ENCODE assay signal across 8 cellular contexts in the genomic region with DNA sequence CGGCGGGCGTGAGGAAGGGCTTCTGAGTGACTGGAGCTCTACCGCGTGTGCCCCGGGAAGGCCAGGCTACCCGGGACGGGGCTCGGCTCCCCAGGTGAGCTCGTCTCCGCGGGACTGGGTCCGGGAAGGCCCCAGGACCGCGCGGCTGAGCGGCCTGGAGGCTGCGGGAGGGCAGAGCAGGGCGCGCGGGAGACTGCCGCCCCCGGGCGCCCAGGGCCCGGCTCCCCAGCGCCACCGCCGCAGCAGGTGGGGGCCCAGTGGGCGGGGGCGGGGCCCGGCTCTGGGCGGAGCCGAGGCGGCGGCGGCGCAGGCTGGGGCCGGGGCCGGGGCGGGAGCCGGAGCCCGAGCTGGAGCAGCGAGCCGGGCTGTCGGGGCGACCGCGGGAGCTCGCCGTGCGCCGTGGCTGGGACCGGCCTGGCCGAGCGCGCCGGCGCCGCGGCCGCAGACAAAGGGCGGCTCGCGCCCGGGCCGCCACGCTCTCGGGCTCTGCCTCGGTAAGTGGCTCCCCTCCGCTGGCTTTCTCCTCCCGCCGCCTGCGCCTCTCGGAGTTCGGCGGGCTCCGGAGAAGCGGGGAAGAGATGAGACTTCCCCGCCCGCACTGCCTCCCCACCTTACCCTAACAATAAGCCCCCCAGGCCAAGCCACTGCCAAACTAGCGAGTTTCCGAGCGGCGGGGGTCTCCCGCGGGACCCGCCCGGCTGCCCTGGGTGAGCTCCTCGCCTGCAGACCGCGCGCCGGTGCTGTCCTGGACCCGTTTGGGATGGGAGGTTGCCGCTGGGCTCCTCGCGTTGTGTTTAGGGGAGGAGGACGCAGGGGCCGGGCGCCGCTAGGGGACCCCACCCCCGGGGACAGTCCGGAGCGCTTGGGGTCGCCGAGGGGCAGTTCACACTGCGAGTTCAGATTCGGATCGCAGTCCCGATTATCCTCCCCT. TPM values are rescaled to one million over a fixed set of nuclear protein-coding genes. Genes with fewer than 3 reads are reported as not detected.
A peak's percentile ranks its signal among the peaks of the same experiment; 100 is the strongest.
DNase-seq lines count a peak whose midpoint lies in the region; ATAC-seq, FAIRE-seq and TF ChIP-seq lines count a peak whose summit lies in the region.

A gene (plus strand): TSS at position 338 of the 931 bp plus-strand sequence. CDS start 103,872 bp downstream, outside the sequence.

- peak within 1 kb of the TSS; percentile 80 for H3K18ac ChIP-seq in trophoblast cell (ENCODE audit: low read length)

- no peak for TF ChIP-seq CTCF in NB4 (IDR thresholded peaks at IDR 0.05; ENCODE audit: low read depth, low read length)
- TF ChIP-seq CTCF in adrenal gland (IDR thresholded peaks at IDR 0.05), result no peak

- H3K4me1 ChIP-seq in BLaER1 treated with 17β-estradiol and CSF1 and Interleukin-3, amounts not matched to agents 10 nM and 100 nM, result peaks cover 5 to 14% (median 9%) of the 10 kb centered on the region in 10 experiments; a peak in 15 of 20 replicates
- H3K4me1 ChIP-seq in adrenal gland (replicated peaks in 1 of 2), result peaks cover 0 to 8% of the 10 kb centered on the region in 2 donors
- H3K4me1 ChIP-seq in trophoblast cell (ENCODE audit: control insufficient read depth in 1 of 2, insufficient read depth in 2 of 2, low read length in 2 of 2), result peaks cover 3 to 4% of the 10 kb centered on the region in 2 experiments

- no peak for FAIRE-seq in GM19239 (lab: Jason Lieb, UNC)

- H3K23ac ChIP-seq in trophoblast cell (ENCODE audit: low read length), result no peak within 1 kb of the TSS

- no peak within 1 kb of the TSS for H2AK5ac ChIP-seq in trophoblast cell (ENCODE audit: low read length)

- H3K79me2 ChIP-seq in trophoblast cell (ENCODE audit: control insufficient read depth, insufficient read depth, low read length, poor library complexity), result peaks cover 4% of the 10 kb centered on the region

- H3K9ac ChIP-seq in BLaER1 treated with 17β-estradiol and CSF1 and Interleukin-3, amounts not matched to agents 10 nM and 100 nM, result peak within 1 kb of the TSS; percentile 54 to 80 (median 72)
- peak within 1 kb of the TSS; percentile 61 for H3K9ac ChIP-seq in trophoblast cell (ENCODE audit: low read length)

- peaks cover 56 to 67% (median 63%) of the 10 kb centered on the region in 11 experiments for H3K27me3 ChIP-seq in BLaER1 treated with 17β-estradiol and CSF1 and Interleukin-3, amounts not matched to agents 10 nM and 100 nM
- H3K27me3 ChIP-seq in adrenal gland, result no peaks in the 10 kb centered on the region
- H3K27me3 ChIP-seq in trophoblast cell (ENCODE audit: insufficient read depth, low read length), result peaks cover 19% of the 10 kb centered on the region

- H4K12ac ChIP-seq in trophoblast cell (ENCODE audit: low read depth, low read length), result peak within 1 kb of the TSS; percentile 72

- H3K9me3 ChIP-seq in BLaER1 treated with 17β-estradiol and CSF1 and Interleukin-3, amounts not matched to agents 10 nM and 100 nM (replicated peaks in 1 of 11), result peaks cover 9 to 20% (median 17%) of the 10 kb centered on the region in 11 experiments; a peak in 21 of 22 replicates
- no peaks in the 10 kb centered on the region for H3K9me3 ChIP-seq in adrenal gland (replicated peaks in 1 of 3)
- H3K9me3 ChIP-seq in trophoblast cell (ENCODE audit: insufficient read depth, low read depth, low read length), result peaks cover 4% of the 10 kb centered on the region

- ATAC-seq in left ventricle myocardium superior, result peak; percentile 94

- intact Hi-C loops in adrenal gland (cut with DNase I) (no loop called here), left ventricle myocardium superior (cut with micrococcal nuclease) (no loop called here)

- peak within 1 kb of the TSS; percentile 44 for H4K8ac ChIP-seq in trophoblast cell (ENCODE audit: low read depth, low read length)

- no peaks in the 10 kb centered on the region for H3K36me3 ChIP-seq in BLaER1 treated with 17β-estradiol and CSF1 and Interleukin-3, amounts not matched to agents 10 nM and 100 nM
- no peaks in the 10 kb centered on the region for H3K36me3 ChIP-seq in adrenal gland (replicated peaks in 1 of 2)
- no peaks in the 10 kb centered on the region for H3K36me3 ChIP-seq in trophoblast cell (ENCODE audit: control insufficient read depth in 1 of 2, insufficient read depth in 2 of 2, low read length in 2 of 2)

- H4K91ac ChIP-seq in trophoblast cell (ENCODE audit: low read depth, low read length), result peak within 1 kb of the TSS; percentile 66

- peak within 1 kb of the TSS; percentile 53 for H2BK12ac ChIP-seq in trophoblast cell (ENCODE audit: low read length)

- peak within 1 kb of the TSS; percentile 37 for H2BK5ac ChIP-seq in trophoblast cell (ENCODE audit: low read depth, low read length, poor library complexity)

- peak within 1 kb of the TSS; percentile 3 for H3K14ac ChIP-seq in trophoblast cell (ENCODE audit: low read length)

- H2BK120ac ChIP-seq in trophoblast cell (ENCODE audit: insufficient read depth, low read length, poor library complexity), result peak within 1 kb of the TSS; percentile 25

- peak within 1 kb of the TSS in 4 of 11 experiments; percentile 22 to 40 (median 32); a peak in 3 of 22 replicates for H3K27ac ChIP-seq in BLaER1 treated with 17β-estradiol and CSF1 and Interleukin-3, amounts not matched to agents 10 nM and 100 nM
- peak within 1 kb of the TSS in 3 of 5 donors; percentile 68 to 86 (median 75) for H3K27ac ChIP-seq in adrenal gland
- H3K27ac ChIP-seq in trophoblast cell (ENCODE audit: low read depth, low read length), result no peak within 1 kb of the TSS

- peak within 1 kb of the TSS; percentile 98 to 100 (median 100) for H3K4me2 ChIP-seq in BLaER1 treated with 17β-estradiol and CSF1 and Interleukin-3, amounts not matched to agents 10 nM and 100 nM
- peak within 1 kb of the TSS; percentile 100 for H3K4me2 ChIP-seq in trophoblast cell (ENCODE audit: low read length)

- H3K4me3 ChIP-seq in BLaER1 treated with 17β-estradiol and CSF1 and Interleukin-3, amounts not matched to agents 10 nM and 100 nM, result peak within 1 kb of the TSS; percentile 55 to 77 (median 72)
- H3K4me3 ChIP-seq in NB4 (ENCODE audit: low read depth, low read length), result no peak within 1 kb of the TSS
- H3K4me3 ChIP-seq in adrenal gland, result peak within 1 kb of the TSS; percentile 36 to 91 (median 62)
- peak within 1 kb of the TSS; percentile 78 for H3K4me3 ChIP-seq in trophoblast cell (ENCODE audit: low read depth, low read length)

- DNase-seq in GM19239 (ENCODE audit: insufficient read length, low spot score), result peak; percentile 42
- DNase-seq in NB4 (ENCODE audit: low read depth), result peak; percentile 37
- peak; percentile 43 to 77 (median 62) for DNase-seq in adrenal gland
- DNase-seq in left ventricle myocardium superior, result peak; percentile 79
- peak; percentile 9 to 47 for DNase-seq in trophoblast cell
- DNase-seq in pons (ENCODE audit: low spot score), result no peak
- no peak for DNase-seq in effector CD8-positive, alpha-beta T cell (lab: John Stamatoyannopoulos, UW)

- H3K79me1 ChIP-seq in trophoblast cell (ENCODE audit: low read length), result peaks cover 6% of the 10 kb centered on the region

- H2AFZ ChIP-seq in trophoblast cell (ENCODE audit: insufficient read depth, low read length, poor library complexity), result peak within 1 kb of the TSS; percentile 97

- peaks cover 0 to 14% (median 0%) of the 10 kb centered on the region in 11 experiments; a peak in 2 of 22 replicates for H4K20me1 ChIP-seq in BLaER1 treated with 17β-estradiol and CSF1 and Interleukin-3, amounts not matched to agents 10 nM and 100 nM

- 1% methylated on average over 22 to 110 of the region's 110 CpGs; no CpG with 5 or more reads in 1 of the 4 donors for WGBS in adrenal gland, 4 donors
- WGBS in trophoblast cell (ENCODE audit: extremely low coverage, insufficient coverage, insufficient read length), result no CpG with 5 or more reads among the region's 110 CpGs

- TF ChIP-seq POLR2A in NB4 (IDR thresholded peaks at IDR 0.05; ENCODE audit: extremely low read depth, insufficient read length) (no peak), adrenal gland (IDR thresholded peaks at IDR 0.05) (peak; percentile 31 to 77)

- H3K4ac ChIP-seq in trophoblast cell (ENCODE audit: low read depth, low read length), result peak within 1 kb of the TSS; percentile 33

RNA-seq across cellular contexts. Expression of the gene that starts here (rescaled TPM):
- total RNA-seq in adrenal gland (100 to 1,000 TPM in 1 of 8 donors, 10 to 100 TPM in 7; 18.0 to 231 (median 37.9) TPM), left ventricle myocardium superior (28.8 TPM)
- 100 to 1,000 TPM in 1 of 3 donors, 10 to 100 TPM in 2; 16.3 to 128 (median 21.0) TPM for polyA plus RNA-seq in adrenal gland
- polyA plus RNA-seq in trophoblast cell (2013), result 3.1 and 3.3 TPM in 2 replicates

Comparison
In these comparisons a context has a peak if more than half of its experiments do, and no peak if none do; other contexts are left out.
1. DNase-seq: peak in GM19239 (single experiment), NB4 (single experiment), adrenal gland (7 of 7), left ventricle myocardium superior (single experiment) and trophoblast cell (2 of 2); none in pons (single experiment) and effector CD8-positive, alpha-beta T cell (single experiment).